8 cellular contexts compared by ENCODE assay signal in the genomic region with DNA sequence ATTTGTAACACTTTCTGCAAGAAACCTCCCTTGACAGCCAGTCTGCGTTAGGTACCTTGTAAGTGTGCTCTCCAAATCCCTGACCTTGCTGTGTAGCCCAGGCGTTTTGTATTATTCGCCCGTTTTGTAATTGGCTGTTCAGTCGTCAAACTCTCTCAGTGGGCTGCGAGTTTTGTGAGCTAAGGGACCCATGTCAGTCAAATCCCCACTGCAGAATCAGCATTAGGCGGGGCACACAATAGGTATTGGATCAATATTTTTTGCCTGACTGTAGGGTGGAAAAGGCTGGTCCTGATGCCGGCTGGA. TPM values are rescaled to one million over a fixed set of nuclear protein-coding genes. Genes with fewer than 3 reads are reported as not detected.
DNase-seq lines count a peak whose midpoint lies in the region; ATAC-seq, FAIRE-seq and TF ChIP-seq lines count a peak whose summit lies in the region.

No MANE protein-coding gene starts in this region.

- no peaks in the 10 kb centered on the region for H3K79me2 ChIP-seq in GM12878 (ENCODE audit: control insufficient read depth, insufficient read depth, low read length)

- in situ Hi-C loops in GM12878 (cut with MboI) = no loop called here

- CTCF ChIA-PET in GM12878 (lab: Yijun Ruan, JAX) = interaction anchor here (0.6 to 7.9 kb wide), 12 partner anchors 9 to 240 kb away, joined by 3 to 83 read pairs (median 6); a partner anchor contains a TSS

- WGBS in heart left ventricle, 4 donors = 25 to 35% (median 29%) methylated on average over 8 of the region's 8 CpGs
- 45% methylated on average over 8 of the region's 8 CpGs for WGBS in GM12878 (ENCODE audit: insufficient coverage, insufficient replicate concordance, low lambda C conversion rate, missing lambda C conversion rate)

- H3K27ac Mint-ChIP-seq in memory B cell = peak overlapping the region; percentile 99

- H3K27ac ChIP-seq in heart left ventricle = peak overlapping the region; percentile 87 to 99 (median 96)
- H3K27ac ChIP-seq in GM12878 (ENCODE audit: control insufficient read depth, insufficient read depth) = 0 out of 2 replicates have a peak overlapping the region, but pooled peaks have one; percentile 22
- peak overlapping the region; percentile 97 for H3K27ac ChIP-seq in upper lobe of right lung

- no peaks in the 10 kb centered on the region for H3K27me3 Mint-ChIP-seq in memory B cell

- ATAC-seq in heart left ventricle (no peak), left ventricle myocardium superior (no peak), GM12878 (no peak), memory B cell (ENCODE audit: low read depth) (no peak), upper lobe of right lung (no peak)

- intact Hi-C loops in heart left ventricle (cut with DNase I) = loop anchor here in 5 of 10 donors (2.0 to 10.0 kb wide), 4 partner anchors 44 to 79 kb away; a partner anchor contains a TSS
- intact Hi-C loops in left ventricle myocardium superior (cut with micrococcal nuclease) = loop anchor here (5.0 kb wide), 1 partner anchor 74 kb away; no protein-coding TSS in a partner anchor
- intact Hi-C loops in GM12878 (cut with micrococcal nuclease; ENCODE audit: unreplicated experiment) = loop anchor here (1.0 kb wide), 2 partner anchors 9 to 20 kb away; no protein-coding TSS in a partner anchor
- intact Hi-C loops in upper lobe of right lung (cut with DNase I) = no loop called here

- H3K27me3 ChIP-seq in heart left ventricle = no peaks in the 10 kb centered on the region
- no peaks in the 10 kb centered on the region for H3K27me3 ChIP-seq in GM12878 (replicated peaks in 1 of 2; ENCODE audit: control insufficient read depth in 2 of 2, insufficient read depth in 2 of 2, low read length in 1 of 2)
- no peaks in the 10 kb centered on the region for H3K27me3 ChIP-seq in upper lobe of right lung

- peaks cover 7% of the 10 kb centered on the region for H3K36me3 Mint-ChIP-seq in memory B cell

- H3K4me2 ChIP-seq in GM12878 (ENCODE audit: control insufficient read depth, insufficient read depth) = peak overlapping the region; percentile 98

- BruUV-seq in GM12878 (replicated peaks; lab: Mats Ljungman, UMichigan) = no TSS peak

- H3K4me1 ChIP-seq in heart left ventricle (peaks cover 0 to 15% (median 13%) of the 10 kb centered on the region in 12 donors), GM12878 (ENCODE audit: control insufficient read depth, insufficient read depth, low read length) (peaks cover 24% of the 10 kb centered on the region), upper lobe of right lung (no peaks in the 10 kb centered on the region)

- H3K9me3 Mint-ChIP-seq in memory B cell = no peaks in the 10 kb centered on the region

- no peaks in the 10 kb centered on the region for H4K20me1 ChIP-seq in GM12878 (ENCODE audit: control insufficient read depth, insufficient read depth)

- DNase-seq in heart left ventricle (no peak), left ventricle myocardium superior (no peak), GM12878 (ENCODE audit: low read depth, low spot score) (no peak), memory B cell (ENCODE audit: low spot score in 2 of 2) (no peak), upper lobe of right lung (no peak), NCI-H2196 treated with DMSO at 0.1 percent for 48 hours (lab: John Stamatoyannopoulos, UW; ENCODE audit: unreplicated experiment) (no peak), GM19240 (ENCODE audit: insufficient read length, low spot score) (no peak), hippocampal formation (lab: John Stamatoyannopoulos, UW) (no peak)

- H2AFZ ChIP-seq in GM12878 (ENCODE audit: control insufficient read depth, low read depth, low read length) = peak overlapping the region; percentile 56

- TF ChIP-seq EP300 in GM12878 (IDR thresholded peaks at IDR 0.05; ENCODE audit: borderline replicate concordance in 1 of 2, control insufficient read depth in 1 of 2, low read depth in 2 of 2, low read length in 2 of 2) = no peak

- peak overlapping the region; percentile 55 to 96 (median 89) for H3K4me3 ChIP-seq in heart left ventricle
- peak overlapping the region; percentile 84 for H3K4me3 ChIP-seq in GM12878
- H3K4me3 ChIP-seq in upper lobe of right lung = peak overlapping the region; percentile 99

- peak overlapping the region; percentile 60 for H3K9ac ChIP-seq in GM12878 (ENCODE audit: control insufficient read depth, insufficient read depth, low read length)

- SMC1A ChIA-PET in GM12878 (lab: Charles Lee; ENCODE audit: uncharacterized antibody, unreplicated experiment) = interaction anchor here (0.6 to 8.2 kb wide), 15 partner anchors 9 to 859 kb away, joined by 3 to 86 read pairs (median 5); a partner anchor contains a TSS

- TF ChIP-seq RAD21 in GM12878 (IDR thresholded peaks at IDR 0.05; ENCODE audit: insufficient read depth, low read depth, low read length) = no peak

- H3K36me3 ChIP-seq in heart left ventricle (peaks cover 0 to 39% (median 21%) of the 10 kb centered on the region in 9 donors), GM12878 (ENCODE audit: control insufficient read depth in 2 of 2, insufficient read depth in 2 of 2, low read length in 1 of 2) (no peaks in the 10 kb centered on the region), upper lobe of right lung (no peaks in the 10 kb centered on the region)

- peaks cover 18% of the 10 kb centered on the region for H3K4me1 Mint-ChIP-seq in memory B cell

- FAIRE-seq in GM12878 (lab: Jason Lieb, UNC) = no peak

- peak overlapping the region; percentile 99 for H3K4me3 Mint-ChIP-seq in memory B cell

- RAD21 ChIA-PET in GM12878 (lab: Charles Lee; ENCODE audit: unreplicated experiment) = interaction anchor here (0.7 to 5.4 kb wide), 13 partner anchors 9 to 93 kb away, joined by 3 to 59 read pairs (median 8); a partner anchor contains a TSS

- TF ChIP-seq POLR2A in heart left ventricle (IDR thresholded peaks at IDR 0.05) (no peak), GM12878 (IDR thresholded peaks at IDR 0.05; ENCODE audit: low read depth, low read length) (no peak)

- H3K9me3 ChIP-seq in heart left ventricle (no peaks in the 10 kb centered on the region), GM12878 (replicated peaks; ENCODE audit: control insufficient read depth, insufficient read depth, low read length) (no peaks in the 10 kb centered on the region), upper lobe of right lung (no peaks in the 10 kb centered on the region)

- TF ChIP-seq CTCF in heart left ventricle (IDR thresholded peaks at IDR 0.05) (no peak), GM12878 (IDR thresholded peaks at IDR 0.05 in 2 of 3, conservative IDR thresholded peaks at IDR 0.05 in 1 of 3; ENCODE audit: control insufficient read depth in 2 of 3, extremely low read depth in 1 of 3, insufficient read depth in 1 of 3, low read depth in 3 of 3, low read length in 3 of 3) (no peak), upper lobe of right lung (IDR thresholded peaks at IDR 0.05) (no peak)

- POLR2A ChIA-PET in GM12878 (lab: Charles Lee) = interaction anchor here (0.6 to 5.7 kb wide), 14 partner anchors 10 to 768 kb away, joined by 3 to 53 read pairs (median 8); a partner anchor contains a TSS

RNA-seq across cellular contexts. Expression of a gene that starts 0.7 kb away (rescaled TPM):
- total RNA-seq in heart left ventricle = 10 to 100 TPM in 5 of 9 donors, 1 to 10 TPM in 4; 4.8 to 17.8 (median 14.2) TPM
- polyA plus RNA-seq in heart left ventricle = 1 to 10 TPM; 4.0 to 4.7 TPM
- total RNA-seq in left ventricle myocardium superior = 10.5 TPM
- total RNA-seq in GM12878 (2013; cell fraction: nucleolus; rRNA removed) = 9.8 and 13.1 TPM in 2 replicates
- total RNA-seq in GM12878 (2014; rRNA removed) = 5.3 and 6.4 TPM in 2 replicates
- 10.6 and 10.8 TPM in 2 replicates for total RNA-seq in GM12878 (2014; rRNA removed; fragmentation: Illumina TruSeq; extraction: Trizol)
- total RNA-seq in GM12878 (2021) = 16.9 and 19.7 TPM in 2 replicates
- polyA plus RNA-seq in GM12878 (2011; ENCODE audit: low read depth) = 7.0 TPM
- 21.0 and 34.0 TPM in 2 replicates for polyA plus RNA-seq in GM12878 (2011; rRNA removed)
- 5.6 and 8.9 TPM in 2 replicates for polyA plus RNA-seq in GM12878 (2011; cell fraction: cytosol; rRNA removed)
- polyA plus RNA-seq in GM12878 (2011; cell fraction: nucleus; rRNA removed) = 4.0 and 5.5 TPM in 2 replicates
- 12.4 and 17.4 TPM in 2 replicates for polyA plus RNA-seq in GM12878 (2012)
- 17.5 and 22.6 TPM in 2 replicates for polyA plus RNA-seq in GM12878 (2014; fragmentation: Illumina TruSeq; extraction: Trizol)
- 10 to 100 TPM; 20.5 to 26.7 TPM for polyA plus RNA-seq in GM12878 (2014; fragmentation: Nextera tagmentation; extraction: Ambion mirVana)
- 5.3 and 10.1 TPM in 2 replicates for polyA plus RNA-seq in GM12878 (2014; rRNA removed)
- 10 to 100 TPM; 16.7 to 18.0 TPM for polyA plus RNA-seq in GM12878 (2016; fragmentation: Nextera tagmentation; extraction: Ambion mirVana)
- polyA minus RNA-seq in GM12878 (2011; rRNA and poly(A)+ RNA removed) = 6.6 and 10.5 TPM in 2 replicates
- polyA minus RNA-seq in GM12878 (2011; cell fraction: cytosol; rRNA and poly(A)+ RNA removed) = 3.2 and 7.4 TPM in 2 replicates
- 2.2 and 2.9 TPM in 2 replicates for polyA minus RNA-seq in GM12878 (2011; cell fraction: nucleus; rRNA and poly(A)+ RNA removed)
- 11.9 TPM for total RNA-seq in upper lobe of right lung

RNA-seq across cellular contexts. Expression of a gene that starts 23.9 kb away (rescaled TPM):
- 10 to 100 TPM; 13.4 to 59.3 (median 21.3) TPM for total RNA-seq in heart left ventricle
- polyA plus RNA-seq in heart left ventricle = 10 to 100 TPM; 18.1 to 55.3 TPM
- total RNA-seq in left ventricle myocardium superior = 20.6 TPM
- total RNA-seq in GM12878 (2013; cell fraction: nucleolus; rRNA removed) = not detected in 2 replicates
- total RNA-seq in GM12878 (2014; rRNA removed) = not detected in 2 replicates
- total RNA-seq in GM12878 (2014; rRNA removed; fragmentation: Illumina TruSeq; extraction: Trizol) = 0.22 TPM in 1 of 2 replicates, not detected in the other
- total RNA-seq in GM12878 (2021) = 0.36 TPM in 1 of 2 replicates, not detected in the other
- polyA plus RNA-seq in GM12878 (2011; ENCODE audit: low read depth) = not detected
- polyA plus RNA-seq in GM12878 (2011; rRNA removed) = 0.12 and 0.15 TPM in 2 replicates
- 0.18 and 0.30 TPM in 2 replicates for polyA plus RNA-seq in GM12878 (2011; cell fraction: cytosol; rRNA removed)
- 0.22 and 0.37 TPM in 2 replicates for polyA plus RNA-seq in GM12878 (2011; cell fraction: nucleus; rRNA removed)
- polyA plus RNA-seq in GM12878 (2012) = not detected in 2 replicates
- polyA plus RNA-seq in GM12878 (2014; fragmentation: Illumina TruSeq; extraction: Trizol) = 0.19 and 0.25 TPM in 2 replicates
- polyA plus RNA-seq in GM12878 (2014; fragmentation: Nextera tagmentation; extraction: Ambion mirVana) = under 1 TPM; 0.23 to 0.35 TPM
- 0.30 TPM in 1 of 2 replicates, not detected in the other for polyA plus RNA-seq in GM12878 (2014; rRNA removed)
- under 1 TPM in 1 of 2 experiments, not detected in 1; 0.83 TPM for polyA plus RNA-seq in GM12878 (2016; fragmentation: Nextera tagmentation; extraction: Ambion mirVana)
- polyA minus RNA-seq in GM12878 (2011; rRNA and poly(A)+ RNA removed) = not detected in 2 replicates
- polyA minus RNA-seq in GM12878 (2011; cell fraction: cytosol; rRNA and poly(A)+ RNA removed) = not detected in 2 replicates
- not detected in 2 replicates for polyA minus RNA-seq in GM12878 (2011; cell fraction: nucleus; rRNA and poly(A)+ RNA removed)
- 47.2 TPM for total RNA-seq in upper lobe of right lung

RNA-seq across cellular contexts. Expression of a gene that starts 32.1 kb away (rescaled TPM):
- total RNA-seq in heart left ventricle = under 1 TPM in 1 of 9 donors, not detected in 8; 0.16 TPM
- polyA plus RNA-seq in heart left ventricle = not detected
- total RNA-seq in left ventricle myocardium superior = not detected
- 0.19 TPM in 1 of 2 replicates, not detected in the other for total RNA-seq in GM12878 (2013; cell fraction: nucleolus; rRNA removed)
- total RNA-seq in GM12878 (2014; rRNA removed) = 0.05 TPM in 1 of 2 replicates, not detected in the other
- total RNA-seq in GM12878 (2014; rRNA removed; fragmentation: Illumina TruSeq; extraction: Trizol) = 0.04 TPM in 1 of 2 replicates, not detected in the other
- total RNA-seq in GM12878 (2021) = not detected in 2 replicates
- not detected for polyA plus RNA-seq in GM12878 (2011; ENCODE audit: low read depth)
- polyA plus RNA-seq in GM12878 (2011; rRNA removed) = not detected in 2 replicates
- polyA plus RNA-seq in GM12878 (2011; cell fraction: cytosol; rRNA removed) = not detected in 2 replicates
- not detected in 2 replicates for polyA plus RNA-seq in GM12878 (2011; cell fraction: nucleus; rRNA removed)
- polyA plus RNA-seq in GM12878 (2012) = not detected in 2 replicates
- polyA plus RNA-seq in GM12878 (2014; fragmentation: Illumina TruSeq; extraction: Trizol) = 0.03 TPM in 1 of 2 replicates, not detected in the other
- polyA plus RNA-seq in GM12878 (2014; fragmentation: Nextera tagmentation; extraction: Ambion mirVana) = under 1 TPM in 1 of 2 experiments, not detected in 1; 0.09 TPM
- 0.04 TPM in 1 of 2 replicates, not detected in the other for polyA plus RNA-seq in GM12878 (2014; rRNA removed)
- under 1 TPM; 0.12 to 0.25 TPM for polyA plus RNA-seq in GM12878 (2016; fragmentation: Nextera tagmentation; extraction: Ambion mirVana)
- polyA minus RNA-seq in GM12878 (2011; rRNA and poly(A)+ RNA removed) = not detected in 2 replicates
- polyA minus RNA-seq in GM12878 (2011; cell fraction: cytosol; rRNA and poly(A)+ RNA removed) = not detected in 2 replicates
- not detected in 2 replicates for polyA minus RNA-seq in GM12878 (2011; cell fraction: nucleus; rRNA and poly(A)+ RNA removed)
- not detected for total RNA-seq in upper lobe of right lung

RNA-seq across cellular contexts. Expression of a gene that starts 34.8 kb away (rescaled TPM):
- total RNA-seq in heart left ventricle = 10 to 100 TPM; 10.7 to 25.9 (median 16.0) TPM
- polyA plus RNA-seq in heart left ventricle = 10 to 100 TPM; 12.6 to 37.8 TPM
- total RNA-seq in left ventricle myocardium superior = 17.3 TPM
- total RNA-seq in GM12878 (2013; cell fraction: nucleolus; rRNA removed) = 8.9 and 9.5 TPM in 2 replicates
- total RNA-seq in GM12878 (2014; rRNA removed) = 5.1 and 8.1 TPM in 2 replicates
- total RNA-seq in GM12878 (2014; rRNA removed; fragmentation: Illumina TruSeq; extraction: Trizol) = 6.3 and 8.1 TPM in 2 replicates
- total RNA-seq in GM12878 (2021) = 4.1 and 5.6 TPM in 2 replicates
- polyA plus RNA-seq in GM12878 (2011; ENCODE audit: low read depth) = 8.4 TPM
- polyA plus RNA-seq in GM12878 (2011; rRNA removed) = 5.3 and 6.0 TPM in 2 replicates
- 2.9 and 3.7 TPM in 2 replicates for polyA plus RNA-seq in GM12878 (2011; cell fraction: cytosol; rRNA removed)
- 3.2 and 4.8 TPM in 2 replicates for polyA plus RNA-seq in GM12878 (2011; cell fraction: nucleus; rRNA removed)
- polyA plus RNA-seq in GM12878 (2012) = 7.6 and 8.6 TPM in 2 replicates
- 6.1 and 9.8 TPM in 2 replicates for polyA plus RNA-seq in GM12878 (2014; fragmentation: Illumina TruSeq; extraction: Trizol)
- polyA plus RNA-seq in GM12878 (2014; fragmentation: Nextera tagmentation; extraction: Ambion mirVana) = 1 to 10 TPM; 7.6 to 8.5 TPM
- 7.1 and 7.2 TPM in 2 replicates for polyA plus RNA-seq in GM12878 (2014; rRNA removed)
- polyA plus RNA-seq in GM12878 (2016; fragmentation: Nextera tagmentation; extraction: Ambion mirVana) = 1 to 10 TPM; 7.0 to 7.4 TPM
- 2.2 and 2.6 TPM in 2 replicates for polyA minus RNA-seq in GM12878 (2011; rRNA and poly(A)+ RNA removed)
- not detected in 2 replicates for polyA minus RNA-seq in GM12878 (2011; cell fraction: cytosol; rRNA and poly(A)+ RNA removed)
- 2.3 and 3.4 TPM in 2 replicates for polyA minus RNA-seq in GM12878 (2011; cell fraction: nucleus; rRNA and poly(A)+ RNA removed)
- total RNA-seq in upper lobe of right lung = 4.5 TPM

RNA-seq across cellular contexts. Expression of a gene that starts 43.8 kb away (rescaled TPM):
- total RNA-seq in heart left ventricle (10 to 100 TPM; 26.6 to 63.4 (median 38.1) TPM), left ventricle myocardium superior (56.5 TPM), GM12878 (2014; rRNA removed) (3.0 and 3.8 TPM in 2 replicates), GM12878 (2014; rRNA removed; fragmentation: Illumina TruSeq; extraction: Trizol) (1.7 and 2.0 TPM in 2 replicates), GM12878 (2021) (6.0 and 6.5 TPM in 2 replicates), upper lobe of right lung (1.9 TPM)
- polyA plus RNA-seq in heart left ventricle (10 to 100 TPM; 18.9 to 34.3 TPM), GM12878 (2011; rRNA removed) (0.59 and 1.1 TPM in 2 replicates), GM12878 (2014; fragmentation: Illumina TruSeq; extraction: Trizol) (0.78 and 1.4 TPM in 2 replicates), GM12878 (2014; fragmentation: Nextera tagmentation; extraction: Ambion mirVana) (under 1 TPM; 0.14 to 0.58 TPM), GM12878 (2014; rRNA removed) (4.7 and 5.1 TPM in 2 replicates), GM12878 (2016; fragmentation: Nextera tagmentation; extraction: Ambion mirVana) (1 to 10 TPM; 6.2 to 8.1 TPM)
- 3.5 and 4.4 TPM in 2 replicates for total RNA-seq in GM12878 (2013; cell fraction: nucleolus; rRNA removed)
- polyA plus RNA-seq in GM12878 (2011; ENCODE audit: low read depth) = 1.4 TPM
- polyA plus RNA-seq in GM12878 (2011; cell fraction: cytosol; rRNA removed) = 1.3 and 2.2 TPM in 2 replicates
- polyA plus RNA-seq in GM12878 (2011; cell fraction: nucleus; rRNA removed) = 3.4 and 4.5 TPM in 2 replicates
- 3.8 and 5.2 TPM in 2 replicates for polyA plus RNA-seq in GM12878 (2012)
- 0.95 and 1.9 TPM in 2 replicates for polyA minus RNA-seq in GM12878 (2011; rRNA and poly(A)+ RNA removed)
- polyA minus RNA-seq in GM12878 (2011; cell fraction: cytosol; rRNA and poly(A)+ RNA removed) = 0.73 and 1.1 TPM in 2 replicates
- polyA minus RNA-seq in GM12878 (2011; cell fraction: nucleus; rRNA and poly(A)+ RNA removed) = 3.4 and 6.2 TPM in 2 replicates

Comparison
In these comparisons a context has a peak if more than half of its experiments do, and no peak if none do; other contexts are left out.
1. H3K27ac ChIP-seq: peak in every context shown above with its lines; median percentile 97 in upper lobe of right lung; 96 in heart left ventricle; 22 in GM12878.
2. RNA of a gene that starts 23.9 kb away (total RNA-seq): 47.2 TPM in upper lobe of right lung (single experiment), 13.4 to 59.3 TPM in heart left ventricle and 20.6 TPM in left ventricle myocardium superior (single experiment); 0.22 to 0.36 TPM in GM12878; every median in the first group is over 10 times any median in the second.
3. Peak in every context shown above with its lines, with median percentiles within 50 percentile points of each other: H3K4me3 ChIP-seq.